6 cellular contexts compared by ENCODE assay signal in genomic region chr1:13462682-13463081, GRCh38. TPM values are rescaled to one million over a fixed set of nuclear protein-coding genes. Genes with fewer than 3 reads are reported as not detected.
"Had no signal": no experiment of that assay in that cellular context is flagged by ENCODE, and none has a peak within 500 bp of the region (broad histone marks: within the 10 kb centered on the region; RNA-seq: fewer than 3 reads in every experiment).

No MANE protein-coding gene starts in this region.

- H3K4me1 Mint-ChIP-seq: GM23338, H9 had no signal

- H3K4me3 ChIP-seq: GM23338 had no signal

- H3K4me3 Mint-ChIP-seq: GM23338, H9 had no signal

- ATAC-seq: GM23338 had no signal

- DNase-seq: H9, HCEC 1CT, IMR-90 had no signal

- H3K27ac Mint-ChIP-seq: GM23338, H9 had no signal

RNA-seq across cellular contexts. Expression of gene LRRC38, which starts 51.1 kb away (rescaled TPM):
- total RNA-seq: HT-29, IMR-90 had no signal
- polyA plus RNA-seq: GM23338, IMR-90 had no signal

RNA-seq across cellular contexts. Expression of gene PRAMEF20, which starts 52.4 kb away (rescaled TPM):
- total RNA-seq: GM23338, H1, H9, HT-29, IMR-90 had no signal
- polyA plus RNA-seq: GM23338, H1, IMR-90 had no signal
